Comparison of ENCODE assay signal across 10 cellular contexts in the genomic region with DNA sequence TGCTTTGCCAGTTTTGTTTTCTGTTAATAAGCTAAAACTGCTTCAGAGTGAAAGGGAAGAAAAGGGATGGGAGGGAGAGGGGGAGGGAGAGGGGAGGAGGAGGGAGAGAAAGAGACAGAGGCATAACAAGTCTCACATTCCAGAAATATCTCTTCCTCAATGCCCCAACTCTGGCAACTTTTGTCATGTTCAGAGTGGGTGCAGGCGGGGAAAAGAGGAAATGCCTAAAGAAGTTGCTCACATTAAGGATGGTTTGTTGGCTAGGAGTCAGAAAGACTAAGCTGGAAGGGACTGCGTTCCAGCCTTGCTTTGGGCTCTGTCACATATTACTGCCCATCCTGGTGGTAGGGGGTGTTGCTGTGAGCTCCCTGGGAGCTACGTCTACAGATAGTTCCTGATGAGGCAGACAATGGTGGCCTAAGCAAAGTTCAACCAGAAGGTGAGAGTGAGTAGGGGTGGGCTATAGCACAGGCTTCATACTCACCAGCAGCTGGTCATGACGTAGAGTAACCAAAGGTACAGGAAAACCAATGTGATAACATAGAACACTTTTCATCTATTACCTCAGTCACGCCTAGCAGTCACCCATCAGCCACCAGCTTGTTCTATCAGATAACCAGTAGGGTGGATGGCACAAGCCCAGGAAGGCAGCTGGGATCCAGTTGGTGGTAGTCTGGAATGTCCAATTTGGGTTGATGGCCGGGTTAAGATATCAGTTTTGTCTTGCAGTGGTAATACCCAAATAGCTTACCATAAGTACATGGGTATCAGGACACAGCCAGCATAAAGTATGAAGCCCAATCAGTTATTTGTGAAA. TPM values are rescaled to one million over a fixed set of nuclear protein-coding genes. Genes with fewer than 3 reads are reported as not detected.
DNase-seq lines count a peak whose midpoint lies in the region; ATAC-seq and TF ChIP-seq lines count a peak whose summit lies in the region.
"Had no signal": no experiment of that assay in that cellular context is flagged by ENCODE, and none has a peak within 500 bp of the region (broad histone marks: within the 10 kb centered on the region; RNA-seq: fewer than 3 reads in every experiment).

No MANE protein-coding gene starts in this region.

- DNase-seq in AG10803 (ENCODE audit: low read depth): peak; percentile 95
- DNase-seq in HT1080 (ENCODE audit: low read depth): peak; percentile 47
- peak; percentile 26 for DNase-seq in kidney glomerular epithelial cell (lab: John Stamatoyannopoulos, UW)
- DNase-seq in inferior parietal cortex (ENCODE audit: extremely low spot score): no peak
- DNase-seq: activated T-cell treated with anti-CD3 and anti-CD28 coated beads, Interleukin-2, amount 50 U/mL, for 4 hours; occipital lobe had no signal

- peak overlapping the region; percentile 96 for H3K4me3 ChIP-seq in AG10803 (ENCODE audit: low read length)

- H3K27ac Mint-ChIP-seq in brain: peak overlapping the region in 3 of 5 experiments; percentile 68 to 88 (median 73)

- TF ChIP-seq CTCF in AG10803 (conservative IDR thresholded peaks at IDR 0.05; ENCODE audit: low read length) (no peak), brain (conservative IDR thresholded peaks at IDR 0.05) (no peak)

- peaks cover 7% of the 10 kb centered on the region for H3K4me1 Mint-ChIP-seq in brain

- peaks cover 5% of the 10 kb centered on the region for H3K27me3 Mint-ChIP-seq in brain

- H3K9me3 Mint-ChIP-seq in brain: no peaks in the 10 kb centered on the region
- H3K9me3 Mint-ChIP-seq: activated T-cell treated with anti-CD3 and anti-CD28 coated beads, Interleukin-2, amount 50 U/mL, for 4 hours had no signal

- ATAC-seq in HG03039 (IDR thresholded peaks at IDR 0.05; ENCODE audit: unreplicated experiment) (no peak), HG02642 (IDR thresholded peaks at IDR 0.05; ENCODE audit: poor library complexity, unreplicated experiment) (no peak), GM19397 (IDR thresholded peaks at IDR 0.05; ENCODE audit: unreplicated experiment) (no peak)
- ATAC-seq: activated T-cell treated with anti-CD3 and anti-CD28 coated beads, Interleukin-2, amount 50 U/mL, for 4 hours had no signal

- no peak overlapping the region for H3K4me3 Mint-ChIP-seq in brain

- peaks cover 25% of the 10 kb centered on the region for H3K36me3 Mint-ChIP-seq in brain

RNA-seq across cellular contexts. Expression of a gene that starts 2.1 kb away (rescaled TPM):
- 8.4 and 10.4 TPM in 2 replicates for total RNA-seq in HT1080 (2014; rRNA removed; shearing (Covaris generic))
- 10.6 and 11.3 TPM in 2 replicates for polyA plus RNA-seq in HT1080 (2015; cell fraction: cytosol; rRNA removed)
- polyA plus RNA-seq in HT1080 (2015; cell fraction: nucleus; rRNA removed): 25.1 and 30.8 TPM in 2 replicates
- polyA plus RNA-seq in brain (ENCODE audit: insufficient read depth, low read depth, low replicate concordance): 90.3 TPM

RNA-seq across cellular contexts. Expression of a gene that starts 28.0 kb away (rescaled TPM):
- 50.6 and 57.4 TPM in 2 replicates for total RNA-seq in HT1080 (2014; rRNA removed; shearing (Covaris generic))
- polyA plus RNA-seq in HT1080 (2015; cell fraction: cytosol; rRNA removed): 39.9 and 45.4 TPM in 2 replicates
- polyA plus RNA-seq in HT1080 (2015; cell fraction: nucleus; rRNA removed): 54.2 and 61.5 TPM in 2 replicates
- 78.3 TPM for polyA plus RNA-seq in brain (ENCODE audit: insufficient read depth, low read depth, low replicate concordance)
